9 cellular contexts compared by ENCODE assay signal in the genomic region with DNA sequence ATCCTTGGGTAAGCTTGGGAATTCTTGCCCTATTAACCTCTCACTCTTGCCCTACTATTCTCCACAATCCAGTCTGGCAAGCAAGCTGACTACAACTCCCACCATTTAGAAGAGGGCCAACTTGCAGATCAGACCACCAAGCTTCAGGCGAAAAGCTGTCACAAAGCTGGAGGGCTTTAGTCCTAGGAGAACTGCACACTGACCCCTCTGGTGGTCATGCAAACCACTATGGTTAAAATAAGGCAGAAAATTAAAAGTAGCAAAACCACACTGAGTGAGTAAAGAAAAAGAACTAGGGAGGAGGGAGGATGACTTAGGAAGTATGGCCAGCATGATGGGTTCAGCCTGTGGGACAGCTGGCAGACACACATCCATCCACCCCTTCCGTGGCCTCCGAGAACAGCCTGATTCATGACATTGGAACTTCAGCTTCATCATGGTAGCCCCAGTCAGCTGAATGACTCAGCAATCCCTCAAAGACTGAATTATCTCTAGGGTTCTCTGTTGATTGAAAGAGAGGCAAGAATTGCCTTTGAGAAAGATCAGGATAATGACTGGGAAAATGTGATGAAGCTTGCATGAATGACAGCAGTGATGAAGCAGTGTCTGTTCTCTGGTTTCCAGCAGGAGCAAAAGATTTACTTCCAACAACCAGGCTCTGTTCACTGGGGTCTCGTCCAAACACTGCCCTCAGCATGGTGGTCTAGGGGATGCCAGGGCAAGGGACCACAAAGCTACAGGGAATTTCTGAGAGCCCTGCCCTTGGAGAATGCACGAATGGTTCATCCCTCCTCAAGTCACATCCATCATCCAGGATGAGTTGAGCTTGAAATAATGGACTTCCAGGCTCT.
A peak's percentile ranks its signal among the peaks of the same experiment; 100 is the strongest.
DNase-seq lines count a peak whose midpoint lies in the region; ATAC-seq and TF ChIP-seq lines count a peak whose summit lies in the region.
"Had no signal": no experiment of that assay in that cellular context is flagged by ENCODE, and none has a peak within 500 bp of the region (broad histone marks: within the 10 kb centered on the region; RNA-seq: fewer than 3 reads in every experiment).

No MANE protein-coding gene starts in this region.

- DNase-seq in HPDE6-E6E7 (ENCODE audit: extremely low spot score) = peak; percentile 90
- peak; percentile 97 for DNase-seq in hepatic stellate cell (ENCODE audit: low spot score)
- DNase-seq in tibial artery = peak; percentile 69 to 82
- no peak for DNase-seq in GM10266 (ENCODE audit: extremely low spot score)
- DNase-seq in DMS79 (lab: John Stamatoyannopoulos, UW) = no peak
- DNase-seq: effector CD4-positive, alpha-beta T cell had no signal

- no peaks in the 10 kb centered on the region for H3K27me3 ChIP-seq in tibial artery

- peaks cover 0 to 26% (median 11%) of the 10 kb centered on the region in 4 donors for H3K4me1 ChIP-seq in tibial artery

- H3K36me3 ChIP-seq in tibial artery = no peaks in the 10 kb centered on the region

- intact Hi-C loops in tibial artery (cut with DNase I; ENCODE audit: low total_unique reads) = no loop called here

- H3K9me3 ChIP-seq in tibial artery = no peaks in the 10 kb centered on the region

- no peak for ATAC-seq in GM21528 (IDR thresholded peaks at IDR 0.05; ENCODE audit: low FRiP score, unreplicated experiment)

- peak; percentile 56 for TF ChIP-seq CTCF in WI38 (IDR thresholded peaks at IDR 0.05; ENCODE audit: low read depth, low read length)
- TF ChIP-seq CTCF in tibial artery (IDR thresholded peaks at IDR 0.05) = no peak
- no peak for TF ChIP-seq CTCF in GM10266 (IDR thresholded peaks at IDR 0.05; ENCODE audit: control insufficient read depth, insufficient read depth, low read depth, missing control alignments)

- H3K4me3 ChIP-seq in WI38 (ENCODE audit: low read depth, low read length) = no peak overlapping the region
- no peak overlapping the region for H3K4me3 ChIP-seq in tibial artery

- H3K27ac ChIP-seq in tibial artery = peak overlapping the region in 1 of 2 donors; percentile 31
- H3K27ac ChIP-seq: KMS-11 had no signal

Comparison
In these comparisons a context has a peak if more than half of its experiments do, and no peak if none do; other contexts are left out.
1. DNase-seq: peak in HPDE6-E6E7 (single experiment), hepatic stellate cell (single experiment) and tibial artery (2 of 2); none in GM10266 (single experiment) and DMS79 (single experiment).